Comparison of ENCODE assay signal across 19 cellular contexts in the genomic region with DNA sequence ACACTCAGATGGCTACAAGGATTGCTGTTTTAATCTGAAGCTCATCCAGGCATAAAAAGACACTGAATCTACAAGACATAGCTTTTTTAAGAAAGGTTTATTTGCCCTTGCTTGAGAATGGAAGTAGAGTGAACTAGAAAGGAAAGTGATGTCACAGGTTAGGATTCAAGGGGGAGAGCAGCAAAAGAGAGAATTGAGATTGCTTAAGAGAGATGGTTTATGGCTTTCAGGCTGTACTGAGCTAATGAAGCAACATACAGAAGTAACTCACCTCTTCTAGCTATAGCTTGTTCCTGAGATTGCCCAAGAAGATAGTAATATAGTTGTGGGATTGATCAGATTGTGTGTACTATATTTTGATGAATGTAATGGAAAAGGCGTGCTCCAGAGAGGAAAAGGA. TPM values are rescaled to one million over a fixed set of nuclear protein-coding genes. Genes with fewer than 3 reads are reported as not detected.
DNase-seq lines count a peak whose midpoint lies in the region; ATAC-seq, FAIRE-seq and TF ChIP-seq lines count a peak whose summit lies in the region.
"Had no signal": no experiment of that assay in that cellular context is flagged by ENCODE, and none has a peak within 500 bp of the region (broad histone marks: within the 10 kb centered on the region; RNA-seq: fewer than 3 reads in every experiment).

No MANE protein-coding gene starts in this region.

- peaks cover 4% of the 10 kb centered on the region for H3K9me3 Mint-ChIP-seq in activated CD8-positive, alpha-beta T cell treated with anti-CD3 and anti-CD28 coated beads for 36 hours

- no peak for ATAC-seq in activated CD8-positive, alpha-beta T cell treated with anti-CD3 and anti-CD28 coated beads for 36 hours
- ATAC-seq: GM12878 had no signal

- no peaks in the 10 kb centered on the region for H3K36me3 Mint-ChIP-seq in activated CD8-positive, alpha-beta T cell treated with anti-CD3 and anti-CD28 coated beads for 36 hours (ENCODE audit: low read depth)

- POLR2A ChIA-PET in activated CD8-positive, alpha-beta T cell treated with anti-CD3 and anti-CD28 coated beads for 36 hours (lab: Charles Lee) = no interaction called here

- no peak overlapping the region for H3K4me3 ChIP-seq in choroid plexus epithelial cell (ENCODE audit: low read depth, low read length)
- H3K4me3 ChIP-seq: GM12878 had no signal

- DNase-seq in GM03348 (ENCODE audit: low spot score) = peak; percentile 6
- DNase-seq in NOMO-1 (lab: John Stamatoyannopoulos, UW; ENCODE audit: unreplicated experiment in 2 of 2) = peak; percentile 38 to 40
- DNase-seq in choroid plexus epithelial cell (ENCODE audit: low read depth) = peak; percentile 23
- DNase-seq in iris pigment epithelial cell (ENCODE audit: low read depth) = peak; percentile 18
- DNase-seq in SW 1271 (lab: John Stamatoyannopoulos, UW) = no peak
- DNase-seq in frontal cortex (ENCODE audit: low spot score in 2 of 2) = no peak
- DNase-seq in activated CD8-positive, alpha-beta T cell treated with anti-CD3 and anti-CD28 coated beads for 36 hours = no peak
- DNase-seq: C1 segment of cervical spinal cord, DMS79 treated with DMSO at 0.1 percent for 48 hours, HCEC 1CT, KBM-7, NCI-H1092, NCI-H146, NCI-H2081, NCI-H524, Right ventricle myocardium superior had no signal

- TF ChIP-seq CTCF in choroid plexus epithelial cell (conservative IDR thresholded peaks at IDR 0.05; ENCODE audit: low read depth, low read length) = no peak
- no peak for TF ChIP-seq CTCF in activated CD8-positive, alpha-beta T cell treated with anti-CD3 and anti-CD28 coated beads for 36 hours (IDR thresholded peaks at IDR 0.05)

- no peak overlapping the region for H3K4me3 Mint-ChIP-seq in activated CD8-positive, alpha-beta T cell treated with anti-CD3 and anti-CD28 coated beads for 36 hours

- intact Hi-C loops in activated CD8-positive, alpha-beta T cell treated with anti-CD3 and anti-CD28 coated beads for 36 hours (cut with micrococcal nuclease) = no loop called here

- FAIRE-seq in frontal cortex (lab: Jason Lieb, UNC) = no peak
- FAIRE-seq: G401.6, GM12878, RCC 7860 had no signal

- H3K27ac Mint-ChIP-seq in activated CD8-positive, alpha-beta T cell treated with anti-CD3 and anti-CD28 coated beads for 36 hours = no peak overlapping the region

- peaks cover 7% of the 10 kb centered on the region for H3K27me3 Mint-ChIP-seq in activated CD8-positive, alpha-beta T cell treated with anti-CD3 and anti-CD28 coated beads for 36 hours

- H3K4me1 Mint-ChIP-seq in activated CD8-positive, alpha-beta T cell treated with anti-CD3 and anti-CD28 coated beads for 36 hours (ENCODE audit: low read depth) = no peaks in the 10 kb centered on the region

- CTCF ChIA-PET in activated CD8-positive, alpha-beta T cell treated with anti-CD3 and anti-CD28 coated beads for 36 hours (lab: Charles Lee) = no interaction called here

RNA-seq across cellular contexts. Expression of gene ACVR2A, which starts 26.1 kb away (rescaled TPM):
- 157 TPM for total RNA-seq in frontal cortex
- total RNA-seq in activated CD8-positive, alpha-beta T cell treated with anti-CD3 and anti-CD28 coated beads for 36 hours = 1 to 10 TPM in 1 of 2 experiments, under 1 TPM in 1; 0.63 to 1.2 TPM

Comparison
In these comparisons a context has a peak if more than half of its experiments do, and no peak if none do; other contexts are left out.
1. DNase-seq: peak in GM03348 (single experiment), NOMO-1 (2 of 2), choroid plexus epithelial cell (single experiment) and iris pigment epithelial cell (single experiment); none in SW 1271 (0 of 2), frontal cortex (0 of 2) and activated CD8-positive, alpha-beta T cell treated with anti-CD3 and anti-CD28 coated beads for 36 hours (single experiment).
2. RNA of gene ACVR2A, which starts 26.1 kb away (total RNA-seq): 157 TPM in frontal cortex (single experiment); 0.63 to 1.2 TPM in activated CD8-positive, alpha-beta T cell treated with anti-CD3 and anti-CD28 coated beads for 36 hours; every median in the first group is over 10 times any median in the second.